Comparison of ENCODE assay signal across 31 cellular contexts in the genomic region with DNA sequence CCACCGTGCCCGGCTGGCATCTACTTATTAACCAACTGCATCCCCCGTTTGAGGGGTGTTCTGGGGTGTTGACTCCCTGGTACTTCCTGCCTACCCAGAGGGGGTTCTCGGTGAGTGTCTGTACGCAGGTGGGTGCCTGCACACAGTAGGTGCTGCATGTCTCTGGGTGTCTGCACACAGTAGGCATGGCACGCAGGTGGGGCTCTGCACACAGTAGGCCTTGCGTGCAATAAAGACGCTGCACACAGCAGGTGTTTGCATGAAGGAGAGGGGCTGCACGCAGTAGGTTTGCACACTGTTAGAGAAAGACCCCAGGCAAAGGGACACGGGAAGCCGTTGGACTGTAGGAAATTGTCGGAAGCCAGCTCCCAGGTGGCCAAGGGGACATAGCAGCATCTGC.
"Had no signal": no experiment of that assay in that cellular context is flagged by ENCODE, and none has a peak within 500 bp of the region (broad histone marks: within the 10 kb centered on the region; RNA-seq: fewer than 3 reads in every experiment).

No MANE protein-coding gene starts in this region.

- H3K27ac Mint-ChIP-seq: activated CD8-positive, alpha-beta T cell treated with anti-CD3 and anti-CD28 coated beads for 36 hours; activated T-helper 17 cell treated with anti-CD3 and anti-CD28 coated beads, Interleukin-2, amount 50 U/mL, for 72 hours; nephron; stimulated activated naive CD8-positive, alpha-beta T cell treated with anti-CD3 and anti-CD28 coated beads, Interleukin-15, Interleukin-2, amounts not matched to agents 100 ng/mL and 50 ng/mL, for 24 hours; T-helper 1 cell treated with Interleukin-12 subunit alpha and Interleukin-12 subunit beta and Interleukin-4 antibody, amounts not matched to agents 30 μg/mL and 1 μg/mL, for 36 hours; type B pancreatic cell had no signal

- DNase-seq: activated CD4-positive, alpha-beta T cell treated with anti-CD3 and anti-CD28 coated beads for 48 hours; activated CD8-positive, alpha-beta T cell treated with anti-CD3 and anti-CD28 coated beads for 36 hours; activated gamma-delta T cell treated with Interleukin-2 at 50 U/mL for 16 hours; activated naive CD4-positive, alpha-beta T cell treated with anti-CD3 and anti-CD28 coated beads, Interleukin-2, amount 50 U/mL, for 16 hours; activated T-cell treated with anti-CD3 and anti-CD28 coated beads, Interleukin-2, amount 50 U/mL, for 4 hours; amniotic stem cell; brain microvascular endothelial cell; dorsolateral prefrontal cortex; effector memory CD4-positive, alpha-beta T cell; islet precursor cell; left ventricle myocardium inferior; psoas muscle; spleen; T1000; uterus; WERI-Rb-1 had no signal

- H3K4me2 ChIP-seq: hepatocyte had no signal

- H3K36me3 Mint-ChIP-seq: type B pancreatic cell had no signal

- H3K27ac ChIP-seq: brain microvascular endothelial cell, hepatocyte, parathyroid adenoma, psoas muscle, spleen, uterus, WERI-Rb-1 had no signal

- H3K79me2 ChIP-seq: hepatocyte, parathyroid adenoma had no signal

- ATAC-seq: activated CD4-positive, CD25-positive, alpha-beta regulatory T cell treated with anti-CD3 and anti-CD28 coated beads, Interleukin-2, amount 50 U/mL, for 24 hours; activated CD8-positive, alpha-beta T cell treated with anti-CD3 and anti-CD28 coated beads for 36 hours; activated T-cell treated with anti-CD3 and anti-CD28 coated beads, Interleukin-2, amount 50 U/mL, for 4 hours; activated T-helper 17 cell treated with anti-CD3 and anti-CD28 coated beads, Interleukin-2, amount 50 U/mL, for 72 hours; gastroesophageal sphincter; mucosa of descending colon; psoas muscle had no signal

- FAIRE-seq: astrocyte, endothelial cell of umbilical vein had no signal

- H2AFZ ChIP-seq: hepatocyte, parathyroid adenoma had no signal

- H3K9ac ChIP-seq: parathyroid adenoma had no signal

- H3K9me3 ChIP-seq: psoas muscle had no signal

- H3K36me3 ChIP-seq: brain microvascular endothelial cell, gastroesophageal sphincter, left ventricle myocardium inferior, spleen, thoracic aorta, uterus, WERI-Rb-1 had no signal

- H3K4me3 Mint-ChIP-seq: activated CD8-positive, alpha-beta T cell treated with anti-CD3 and anti-CD28 coated beads for 36 hours; activated T-cell treated with anti-CD3 and anti-CD28 coated beads, Interleukin-2, amount 50 U/mL, for 4 hours; activated T-helper 17 cell treated with anti-CD3 and anti-CD28 coated beads, Interleukin-2, amount 50 U/mL, for 72 hours; nephron; stimulated activated naive CD8-positive, alpha-beta T cell treated with anti-CD3 and anti-CD28 coated beads, Interleukin-15, Interleukin-2, amounts not matched to agents 100 ng/mL and 50 ng/mL, for 24 hours; T-helper 1 cell treated with Interleukin-12 subunit alpha and Interleukin-12 subunit beta and Interleukin-4 antibody, amounts not matched to agents 30 μg/mL and 1 μg/mL, for 36 hours; type B pancreatic cell had no signal

- H3K27me3 ChIP-seq: brain microvascular endothelial cell, gastroesophageal sphincter, uterus had no signal

- H3K4me3 ChIP-seq: coronary artery, dorsolateral prefrontal cortex, gastroesophageal sphincter, hepatocyte, left ventricle myocardium inferior, lung, mucosa of descending colon, psoas muscle, spleen, thoracic aorta, uterus had no signal
